In the genomic region with DNA sequence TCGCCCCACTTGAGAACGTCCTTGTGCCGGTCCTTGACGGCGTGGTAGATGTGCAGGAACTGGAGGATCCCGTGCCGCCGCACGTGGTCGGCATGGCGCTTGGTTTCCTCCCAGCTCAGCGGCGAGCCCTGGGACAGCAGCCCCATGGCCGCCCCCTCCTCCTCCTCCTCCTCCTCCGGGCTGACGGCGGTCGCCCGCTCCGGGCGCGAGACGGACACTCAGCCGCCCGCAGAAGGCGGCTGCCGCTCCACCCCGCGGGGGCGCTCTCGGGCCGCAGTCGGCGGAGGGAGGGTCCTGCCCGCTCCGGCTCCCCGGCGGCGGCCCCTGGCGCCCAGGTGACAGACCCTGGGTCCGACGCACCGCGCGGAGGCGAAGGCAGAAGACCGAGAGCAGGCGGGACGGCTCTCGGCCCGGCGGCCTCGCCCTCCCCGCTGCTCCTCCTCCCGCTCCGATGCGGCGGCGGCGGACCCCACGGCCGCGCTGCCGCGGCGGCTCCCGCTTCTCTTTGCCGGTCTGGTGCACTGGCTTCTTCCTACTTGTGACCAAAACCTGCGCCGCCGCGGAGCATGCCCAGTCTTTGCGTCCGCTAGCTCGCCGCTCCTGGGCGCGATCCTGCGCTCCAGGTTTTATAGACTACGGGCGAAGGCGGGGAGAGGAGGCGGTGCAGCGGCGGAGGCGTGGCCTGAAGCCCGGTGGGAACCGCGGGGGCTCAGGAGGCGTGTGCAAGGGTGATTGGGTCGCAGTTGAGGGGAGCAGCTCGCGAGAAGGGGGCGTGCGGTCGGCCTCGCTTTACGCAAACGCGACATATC, we compare ENCODE assay signal across 1 cellular context.
A peak's percentile ranks its signal among the peaks of the same experiment; 100 is the strongest.
TF ChIP-seq lines count a peak whose summit lies in the region.

A gene (minus strand): TSS at position 602 of the 809 bp plus-strand sequence. CDS start 456 bp downstream, at position 146.

TF ChIP-seq in K562, 482 proteins besides CTCF, POLR2A, EP300 and RAD21 (continued from another document and continues in another):
- TF ChIP-seq, protein P1, sequence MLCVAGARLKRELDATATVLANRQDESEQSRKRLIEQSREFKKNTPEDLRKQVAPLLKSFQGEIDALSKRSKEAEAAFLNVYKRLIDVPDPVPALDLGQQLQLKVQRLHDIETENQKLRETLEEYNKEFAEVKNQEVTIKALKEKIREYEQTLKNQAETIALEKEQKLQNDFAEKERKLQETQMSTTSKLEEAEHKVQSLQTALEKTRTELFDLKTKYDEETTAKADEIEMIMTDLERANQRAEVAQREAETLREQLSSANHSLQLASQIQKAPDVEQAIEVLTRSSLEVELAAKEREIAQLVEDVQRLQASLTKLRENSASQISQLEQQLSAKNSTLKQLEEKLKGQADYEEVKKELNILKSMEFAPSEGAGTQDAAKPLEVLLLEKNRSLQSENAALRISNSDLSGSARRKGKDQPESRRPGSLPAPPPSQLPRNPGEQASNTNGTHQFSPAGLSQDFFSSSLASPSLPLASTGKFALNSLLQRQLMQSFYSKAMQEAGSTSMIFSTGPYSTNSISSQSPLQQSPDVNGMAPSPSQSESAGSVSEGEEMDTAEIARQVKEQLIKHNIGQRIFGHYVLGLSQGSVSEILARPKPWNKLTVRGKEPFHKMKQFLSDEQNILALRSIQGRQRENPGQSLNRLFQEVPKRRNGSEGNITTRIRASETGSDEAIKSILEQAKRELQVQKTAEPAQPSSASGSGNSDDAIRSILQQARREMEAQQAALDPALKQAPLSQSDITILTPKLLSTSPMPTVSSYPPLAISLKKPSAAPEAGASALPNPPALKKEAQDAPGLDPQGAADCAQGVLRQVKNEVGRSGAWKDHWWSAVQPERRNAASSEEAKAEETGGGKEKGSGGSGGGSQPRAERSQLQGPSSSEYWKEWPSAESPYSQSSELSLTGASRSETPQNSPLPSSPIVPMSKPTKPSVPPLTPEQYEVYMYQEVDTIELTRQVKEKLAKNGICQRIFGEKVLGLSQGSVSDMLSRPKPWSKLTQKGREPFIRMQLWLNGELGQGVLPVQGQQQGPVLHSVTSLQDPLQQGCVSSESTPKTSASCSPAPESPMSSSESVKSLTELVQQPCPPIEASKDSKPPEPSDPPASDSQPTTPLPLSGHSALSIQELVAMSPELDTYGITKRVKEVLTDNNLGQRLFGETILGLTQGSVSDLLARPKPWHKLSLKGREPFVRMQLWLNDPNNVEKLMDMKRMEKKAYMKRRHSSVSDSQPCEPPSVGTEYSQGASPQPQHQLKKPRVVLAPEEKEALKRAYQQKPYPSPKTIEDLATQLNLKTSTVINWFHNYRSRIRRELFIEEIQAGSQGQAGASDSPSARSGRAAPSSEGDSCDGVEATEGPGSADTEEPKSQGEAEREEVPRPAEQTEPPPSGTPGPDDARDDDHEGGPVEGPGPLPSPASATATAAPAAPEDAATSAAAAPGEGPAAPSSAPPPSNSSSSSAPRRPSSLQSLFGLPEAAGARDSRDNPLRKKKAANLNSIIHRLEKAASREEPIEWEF (CRISPR knock-in tag; IDR thresholded peaks at IDR 0.05) = no peak
- TF ChIP-seq RCOR1 (IDR thresholded peaks at IDR 0.05; ENCODE audit: borderline replicate concordance in 1 of 2, low read depth in 2 of 2, low read length in 2 of 2) (peak; percentile 10 to 80; a peak in 2 of 4 replicates), TRIM28 (IDR thresholded peaks at IDR 0.05) (no peak), IRF2 (CRISPR knock-in tag; IDR thresholded peaks at IDR 0.05) (no peak), POLR2AphosphoS2 (IDR thresholded peaks at IDR 0.05; ENCODE audit: low read length) (no peak), CHD1 (IDR thresholded peaks at IDR 0.05; ENCODE audit: low read length) (peak; percentile 72), PCBP1 (IDR thresholded peaks at IDR 0.05; ENCODE audit: low read depth, low read length, poor library complexity, severe bottlenecking) (no peak), PHB2 (IDR thresholded peaks at IDR 0.05; ENCODE audit: low read depth) (no peak), FUS (optimal IDR thresholded peaks at IDR 0.05; ENCODE audit: low read depth, low read length) (peak; percentile 30), ZBTB17 (CRISPR knock-in tag; IDR thresholded peaks at IDR 0.05) (0 out of 2 replicates have a peak, but pooled peaks have one; percentile 18), ZNF586 (CRISPR knock-in tag; conservative IDR thresholded peaks at IDR 0.05) (no peak), KLF13 (tag; IDR thresholded peaks at IDR 0.05; ENCODE audit: borderline replicate concordance, low read depth) (no peak), NONO (IDR thresholded peaks at IDR 0.05; ENCODE audit: low read depth in 2 of 2, low read length in 1 of 2) (peak in 1 of 2 experiments; percentile 95; a peak in 2 of 4 replicates), KLF16 (IDR thresholded peaks at IDR 0.05) (no peak), CC2D1A (IDR thresholded peaks at IDR 0.05) (no peak)
- TF ChIP-seq, protein P2, sequence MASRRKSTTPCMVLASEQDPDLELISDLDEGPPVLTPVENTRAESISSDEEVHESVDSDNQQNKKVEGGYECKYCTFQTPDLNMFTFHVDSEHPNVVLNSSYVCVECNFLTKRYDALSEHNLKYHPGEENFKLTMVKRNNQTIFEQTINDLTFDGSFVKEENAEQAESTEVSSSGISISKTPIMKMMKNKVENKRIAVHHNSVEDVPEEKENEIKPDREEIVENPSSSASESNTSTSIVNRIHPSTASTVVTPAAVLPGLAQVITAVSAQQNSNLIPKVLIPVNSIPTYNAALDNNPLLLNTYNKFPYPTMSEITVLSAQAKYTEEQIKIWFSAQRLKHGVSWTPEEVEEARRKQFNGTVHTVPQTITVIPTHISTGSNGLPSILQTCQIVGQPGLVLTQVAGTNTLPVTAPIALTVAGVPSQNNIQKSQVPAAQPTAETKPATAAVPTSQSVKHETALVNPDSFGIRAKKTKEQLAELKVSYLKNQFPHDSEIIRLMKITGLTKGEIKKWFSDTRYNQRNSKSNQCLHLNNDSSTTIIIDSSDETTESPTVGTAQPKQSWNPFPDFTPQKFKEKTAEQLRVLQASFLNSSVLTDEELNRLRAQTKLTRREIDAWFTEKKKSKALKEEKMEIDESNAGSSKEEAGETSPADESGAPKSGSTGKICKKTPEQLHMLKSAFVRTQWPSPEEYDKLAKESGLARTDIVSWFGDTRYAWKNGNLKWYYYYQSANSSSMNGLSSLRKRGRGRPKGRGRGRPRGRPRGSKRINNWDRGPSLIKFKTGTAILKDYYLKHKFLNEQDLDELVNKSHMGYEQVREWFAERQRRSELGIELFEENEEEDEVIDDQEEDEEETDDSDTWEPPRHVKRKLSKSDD (conservative IDR thresholded peaks at IDR 0.05; ENCODE audit: low read length) = peak; percentile 74; the same call in 1 of the 2 replicates
- TF ChIP-seq, protein P3, sequence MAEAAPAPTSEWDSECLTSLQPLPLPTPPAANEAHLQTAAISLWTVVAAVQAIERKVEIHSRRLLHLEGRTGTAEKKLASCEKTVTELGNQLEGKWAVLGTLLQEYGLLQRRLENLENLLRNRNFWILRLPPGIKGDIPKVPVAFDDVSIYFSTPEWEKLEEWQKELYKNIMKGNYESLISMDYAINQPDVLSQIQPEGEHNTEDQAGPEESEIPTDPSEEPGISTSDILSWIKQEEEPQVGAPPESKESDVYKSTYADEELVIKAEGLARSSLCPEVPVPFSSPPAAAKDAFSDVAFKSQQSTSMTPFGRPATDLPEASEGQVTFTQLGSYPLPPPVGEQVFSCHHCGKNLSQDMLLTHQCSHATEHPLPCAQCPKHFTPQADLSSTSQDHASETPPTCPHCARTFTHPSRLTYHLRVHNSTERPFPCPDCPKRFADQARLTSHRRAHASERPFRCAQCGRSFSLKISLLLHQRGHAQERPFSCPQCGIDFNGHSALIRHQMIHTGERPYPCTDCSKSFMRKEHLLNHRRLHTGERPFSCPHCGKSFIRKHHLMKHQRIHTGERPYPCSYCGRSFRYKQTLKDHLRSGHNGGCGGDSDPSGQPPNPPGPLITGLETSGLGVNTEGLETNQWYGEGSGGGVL (CRISPR knock-in tag; IDR thresholded peaks at IDR 0.05) = no peak
- TF ChIP-seq, protein P4, sequence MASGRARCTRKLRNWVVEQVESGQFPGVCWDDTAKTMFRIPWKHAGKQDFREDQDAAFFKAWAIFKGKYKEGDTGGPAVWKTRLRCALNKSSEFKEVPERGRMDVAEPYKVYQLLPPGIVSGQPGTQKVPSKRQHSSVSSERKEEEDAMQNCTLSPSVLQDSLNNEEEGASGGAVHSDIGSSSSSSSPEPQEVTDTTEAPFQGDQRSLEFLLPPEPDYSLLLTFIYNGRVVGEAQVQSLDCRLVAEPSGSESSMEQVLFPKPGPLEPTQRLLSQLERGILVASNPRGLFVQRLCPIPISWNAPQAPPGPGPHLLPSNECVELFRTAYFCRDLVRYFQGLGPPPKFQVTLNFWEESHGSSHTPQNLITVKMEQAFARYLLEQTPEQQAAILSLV (tag; IDR thresholded peaks at IDR 0.05) = no peak
- TF ChIP-seq, protein P5, sequence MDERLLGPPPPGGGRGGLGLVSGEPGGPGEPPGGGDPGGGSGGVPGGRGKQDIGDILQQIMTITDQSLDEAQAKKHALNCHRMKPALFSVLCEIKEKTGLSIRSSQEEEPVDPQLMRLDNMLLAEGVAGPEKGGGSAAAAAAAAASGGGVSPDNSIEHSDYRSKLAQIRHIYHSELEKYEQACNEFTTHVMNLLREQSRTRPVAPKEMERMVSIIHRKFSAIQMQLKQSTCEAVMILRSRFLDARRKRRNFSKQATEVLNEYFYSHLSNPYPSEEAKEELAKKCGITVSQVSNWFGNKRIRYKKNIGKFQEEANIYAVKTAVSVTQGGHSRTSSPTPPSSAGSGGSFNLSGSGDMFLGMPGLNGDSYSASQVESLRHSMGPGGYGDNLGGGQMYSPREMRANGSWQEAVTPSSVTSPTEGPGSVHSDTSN (CRISPR knock-in tag; IDR thresholded peaks at IDR 0.05; ENCODE audit: low read depth) = no peak
- TF ChIP-seq, protein P5 (tag; conservative IDR thresholded peaks at IDR 0.05; ENCODE audit: low read depth) = no peak
- TF ChIP-seq, protein P6, sequence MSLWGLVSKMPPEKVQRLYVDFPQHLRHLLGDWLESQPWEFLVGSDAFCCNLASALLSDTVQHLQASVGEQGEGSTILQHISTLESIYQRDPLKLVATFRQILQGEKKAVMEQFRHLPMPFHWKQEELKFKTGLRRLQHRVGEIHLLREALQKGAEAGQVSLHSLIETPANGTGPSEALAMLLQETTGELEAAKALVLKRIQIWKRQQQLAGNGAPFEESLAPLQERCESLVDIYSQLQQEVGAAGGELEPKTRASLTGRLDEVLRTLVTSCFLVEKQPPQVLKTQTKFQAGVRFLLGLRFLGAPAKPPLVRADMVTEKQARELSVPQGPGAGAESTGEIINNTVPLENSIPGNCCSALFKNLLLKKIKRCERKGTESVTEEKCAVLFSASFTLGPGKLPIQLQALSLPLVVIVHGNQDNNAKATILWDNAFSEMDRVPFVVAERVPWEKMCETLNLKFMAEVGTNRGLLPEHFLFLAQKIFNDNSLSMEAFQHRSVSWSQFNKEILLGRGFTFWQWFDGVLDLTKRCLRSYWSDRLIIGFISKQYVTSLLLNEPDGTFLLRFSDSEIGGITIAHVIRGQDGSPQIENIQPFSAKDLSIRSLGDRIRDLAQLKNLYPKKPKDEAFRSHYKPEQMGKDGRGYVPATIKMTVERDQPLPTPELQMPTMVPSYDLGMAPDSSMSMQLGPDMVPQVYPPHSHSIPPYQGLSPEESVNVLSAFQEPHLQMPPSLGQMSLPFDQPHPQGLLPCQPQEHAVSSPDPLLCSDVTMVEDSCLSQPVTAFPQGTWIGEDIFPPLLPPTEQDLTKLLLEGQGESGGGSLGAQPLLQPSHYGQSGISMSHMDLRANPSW (CRISPR knock-in tag; IDR thresholded peaks at IDR 0.05) = no peak
- TF ChIP-seq, protein P7, sequence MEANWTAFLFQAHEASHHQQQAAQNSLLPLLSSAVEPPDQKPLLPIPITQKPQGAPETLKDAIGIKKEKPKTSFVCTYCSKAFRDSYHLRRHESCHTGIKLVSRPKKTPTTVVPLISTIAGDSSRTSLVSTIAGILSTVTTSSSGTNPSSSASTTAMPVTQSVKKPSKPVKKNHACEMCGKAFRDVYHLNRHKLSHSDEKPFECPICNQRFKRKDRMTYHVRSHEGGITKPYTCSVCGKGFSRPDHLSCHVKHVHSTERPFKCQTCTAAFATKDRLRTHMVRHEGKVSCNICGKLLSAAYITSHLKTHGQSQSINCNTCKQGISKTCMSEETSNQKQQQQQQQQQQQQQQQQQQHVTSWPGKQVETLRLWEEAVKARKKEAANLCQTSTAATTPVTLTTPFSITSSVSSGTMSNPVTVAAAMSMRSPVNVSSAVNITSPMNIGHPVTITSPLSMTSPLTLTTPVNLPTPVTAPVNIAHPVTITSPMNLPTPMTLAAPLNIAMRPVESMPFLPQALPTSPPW (CRISPR knock-in tag; IDR thresholded peaks at IDR 0.05) = peak; percentile 78
- TF ChIP-seq, protein P8, sequence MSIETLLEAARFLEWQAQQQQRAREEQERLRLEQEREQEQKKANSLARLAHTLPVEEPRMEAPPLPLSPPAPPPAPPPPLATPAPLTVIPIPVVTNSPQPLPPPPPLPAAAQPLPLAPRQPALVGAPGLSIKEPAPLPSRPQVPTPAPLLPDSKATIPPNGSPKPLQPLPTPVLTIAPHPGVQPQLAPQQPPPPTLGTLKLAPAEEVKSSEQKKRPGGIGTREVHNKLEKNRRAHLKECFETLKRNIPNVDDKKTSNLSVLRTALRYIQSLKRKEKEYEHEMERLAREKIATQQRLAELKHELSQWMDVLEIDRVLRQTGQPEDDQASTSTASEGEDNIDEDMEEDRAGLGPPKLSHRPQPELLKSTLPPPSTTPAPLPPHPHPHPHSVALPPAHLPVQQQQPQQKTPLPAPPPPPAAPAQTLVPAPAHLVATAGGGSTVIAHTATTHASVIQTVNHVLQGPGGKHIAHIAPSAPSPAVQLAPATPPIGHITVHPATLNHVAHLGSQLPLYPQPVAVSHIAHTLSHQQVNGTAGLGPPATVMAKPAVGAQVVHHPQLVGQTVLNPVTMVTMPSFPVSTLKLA (conservative IDR thresholded peaks at IDR 0.05) = peak; percentile 62 to 91
- TF ChIP-seq, protein P9, sequence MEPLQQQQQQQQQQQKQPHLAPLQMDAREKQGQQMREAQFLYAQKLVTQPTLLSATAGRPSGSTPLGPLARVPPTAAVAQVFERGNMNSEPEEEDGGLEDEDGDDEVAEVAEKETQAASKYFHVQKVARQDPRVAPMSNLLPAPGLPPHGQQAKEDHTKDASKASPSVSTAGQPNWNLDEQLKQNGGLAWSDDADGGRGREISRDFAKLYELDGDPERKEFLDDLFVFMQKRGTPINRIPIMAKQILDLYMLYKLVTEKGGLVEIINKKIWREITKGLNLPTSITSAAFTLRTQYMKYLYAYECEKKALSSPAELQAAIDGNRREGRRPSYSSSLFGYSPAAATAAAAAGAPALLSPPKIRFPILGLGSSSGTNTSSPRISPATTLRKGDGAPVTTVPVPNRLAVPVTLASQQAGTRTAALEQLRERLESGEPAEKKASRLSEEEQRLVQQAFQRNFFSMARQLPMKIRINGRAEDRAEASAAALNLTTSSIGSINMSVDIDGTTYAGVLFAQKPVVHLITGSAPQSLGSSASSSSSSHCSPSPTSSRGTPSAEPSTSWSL (CRISPR knock-in tag; IDR thresholded peaks at IDR 0.05; ENCODE audit: borderline replicate concordance) = no peak
- TF ChIP-seq, protein P10, sequence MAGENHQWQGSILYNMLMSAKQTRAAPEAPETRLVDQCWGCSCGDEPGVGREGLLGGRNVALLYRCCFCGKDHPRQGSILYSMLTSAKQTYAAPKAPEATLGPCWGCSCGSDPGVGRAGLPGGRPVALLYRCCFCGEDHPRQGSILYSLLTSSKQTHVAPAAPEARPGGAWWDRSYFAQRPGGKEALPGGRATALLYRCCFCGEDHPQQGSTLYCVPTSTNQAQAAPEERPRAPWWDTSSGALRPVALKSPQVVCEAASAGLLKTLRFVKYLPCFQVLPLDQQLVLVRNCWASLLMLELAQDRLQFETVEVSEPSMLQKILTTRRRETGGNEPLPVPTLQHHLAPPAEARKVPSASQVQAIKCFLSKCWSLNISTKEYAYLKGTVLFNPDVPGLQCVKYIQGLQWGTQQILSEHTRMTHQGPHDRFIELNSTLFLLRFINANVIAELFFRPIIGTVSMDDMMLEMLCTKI (IDR thresholded peaks at IDR 0.05; ENCODE audit: partially characterized antibody) = no peak
